In genomic region chr3:156614642-156615511, GRCh38 we compare ENCODE assay signal across 10 cellular contexts. TPM values are rescaled to one million over a fixed set of nuclear protein-coding genes. Genes with fewer than 3 reads are reported as not detected.
DNase-seq lines count a peak whose midpoint lies in the region; ATAC-seq and TF ChIP-seq lines count a peak whose summit lies in the region.
"Had no signal": no experiment of that assay in that cellular context is flagged by ENCODE, and none has a peak within 500 bp of the region (broad histone marks: within the 10 kb centered on the region; RNA-seq: fewer than 3 reads in every experiment).

No MANE protein-coding gene starts in this region.

- no peaks in the 10 kb centered on the region for H3K27me3 ChIP-seq in lung (ENCODE audit: control insufficient read depth, insufficient read depth)

- H3K36me3 ChIP-seq in lung (ENCODE audit: control insufficient read depth in 2 of 2, insufficient read depth in 2 of 2, low read length in 2 of 2) = no peaks in the 10 kb centered on the region

- H3K27ac ChIP-seq in lung (ENCODE audit: low read depth in 1 of 2, low read length in 1 of 2) = peak overlapping the region in 1 of 2 donors; percentile 95

- H3K27ac Mint-ChIP-seq in activated naive CD8-positive, alpha-beta T cell treated with anti-CD3 and anti-CD28 coated beads for 36 hours = peak overlapping the region; percentile 78
- H3K27ac Mint-ChIP-seq in effector memory CD8-positive, alpha-beta T cell = no peak overlapping the region
- H3K27ac Mint-ChIP-seq in T-helper 17 cell = no peak overlapping the region

- TF ChIP-seq CTCF in lung (IDR thresholded peaks at IDR 0.05; ENCODE audit: control extremely low read depth, extremely low read depth) = no peak
- TF ChIP-seq CTCF in GM10248 (IDR thresholded peaks at IDR 0.05; ENCODE audit: control extremely low read depth, extremely low read depth, low read depth, missing control alignments) = no peak

- H3K4me3 ChIP-seq in lung = no peak overlapping the region

- peaks cover 7% of the 10 kb centered on the region for H3K27me3 Mint-ChIP-seq in activated naive CD8-positive, alpha-beta T cell treated with anti-CD3 and anti-CD28 coated beads for 36 hours
- no peaks in the 10 kb centered on the region for H3K27me3 Mint-ChIP-seq in effector memory CD8-positive, alpha-beta T cell
- H3K27me3 Mint-ChIP-seq in T-helper 17 cell = peaks cover 13% of the 10 kb centered on the region

- H3K9me3 ChIP-seq in lung (ENCODE audit: control insufficient read depth in 2 of 2, insufficient read depth in 1 of 2, low read length in 1 of 2) (no peaks in the 10 kb centered on the region), T-helper 17 cell (ENCODE audit: control insufficient read depth, low read length, poor library complexity, severe bottlenecking) (no peaks in the 10 kb centered on the region)

- CTCF ChIA-PET in GM10248 (lab: Yijun Ruan, JAX) = interaction anchor here (0.9 to 2.6 kb wide), 11 partner anchors 9 to 523 kb away, joined by 3 to 13 read pairs (median 3); no protein-coding TSS in a partner anchor

- POLR2A ChIA-PET in GM10248 (lab: Yijun Ruan, JAX) = no interaction called here

- H3K4me3 Mint-ChIP-seq in activated naive CD8-positive, alpha-beta T cell treated with anti-CD3 and anti-CD28 coated beads for 36 hours = no peak overlapping the region
- no peak overlapping the region for H3K4me3 Mint-ChIP-seq in effector memory CD8-positive, alpha-beta T cell
- H3K4me3 Mint-ChIP-seq in T-helper 17 cell = no peak overlapping the region

- no peaks in the 10 kb centered on the region for H3K36me3 Mint-ChIP-seq in activated naive CD8-positive, alpha-beta T cell treated with anti-CD3 and anti-CD28 coated beads for 36 hours
- no peaks in the 10 kb centered on the region for H3K36me3 Mint-ChIP-seq in effector memory CD8-positive, alpha-beta T cell (ENCODE audit: insufficient read depth)
- no peaks in the 10 kb centered on the region for H3K36me3 Mint-ChIP-seq in T-helper 17 cell (ENCODE audit: low read depth)

- peaks cover 0 to 1% of the 10 kb centered on the region in 2 donors for H3K4me1 ChIP-seq in lung (ENCODE audit: control insufficient read depth in 2 of 2, insufficient read depth in 2 of 2, low read length in 2 of 2)

- no peaks in the 10 kb centered on the region for H3K9me3 Mint-ChIP-seq in activated naive CD8-positive, alpha-beta T cell treated with anti-CD3 and anti-CD28 coated beads for 36 hours
- H3K9me3 Mint-ChIP-seq in effector memory CD8-positive, alpha-beta T cell = no peaks in the 10 kb centered on the region

- ATAC-seq in HG02759 (IDR thresholded peaks at IDR 0.05; ENCODE audit: unreplicated experiment) (peak; percentile 38), lung (ENCODE audit: insufficient read depth, low FRiP score) (peak; percentile 35), T-helper 17 cell (no peak)
- ATAC-seq in effector memory CD8-positive, alpha-beta T cell (replicated peaks) = no peak

- peaks cover 29% of the 10 kb centered on the region for H3K4me1 Mint-ChIP-seq in activated naive CD8-positive, alpha-beta T cell treated with anti-CD3 and anti-CD28 coated beads for 36 hours
- no peaks in the 10 kb centered on the region for H3K4me1 Mint-ChIP-seq in effector memory CD8-positive, alpha-beta T cell (ENCODE audit: low read depth in 2 of 2)
- peaks cover 5% of the 10 kb centered on the region for H3K4me1 Mint-ChIP-seq in T-helper 17 cell

- DNase-seq in ELF-1 (ENCODE audit: low read depth, low spot score) = peak; percentile 24
- no peak for DNase-seq in activated naive CD8-positive, alpha-beta T cell treated with anti-CD3 and anti-CD28 coated beads for 36 hours
- no peak for DNase-seq in lung (ENCODE audit: low spot score)
- no peak for DNase-seq in GM10248 (ENCODE audit: extremely low spot score)
- DNase-seq in effector memory CD8-positive, alpha-beta T cell = no peak
- no peak for DNase-seq in T-helper 17 cell
- DNase-seq in stimulated activated CD4-positive, alpha-beta T cell treated with anti-CD3 and anti-CD28 coated beads, Interleukin-2, amount 100 ng/mL, for 48 hours = no peak
- DNase-seq: COR-L47, NCI-H1436 had no signal

- WGBS in lung, 2 donors = 45 to 55% methylated on average over 1 of the region's 1 CpG

RNA-seq across cellular contexts. Expression of gene TIPARP, which starts 59.5 kb away (rescaled TPM):
- 10 to 100 TPM; 26.9 to 27.0 TPM for total RNA-seq in activated naive CD8-positive, alpha-beta T cell treated with anti-CD3 and anti-CD28 coated beads for 36 hours
- total RNA-seq in lung (10 to 100 TPM; 51.4 to 56.1 TPM), T-helper 17 cell (100 to 1,000 TPM; 126 to 180 TPM)
- polyA plus RNA-seq in lung = 10 to 100 TPM; 20.8 to 28.6 TPM

RNA-seq across cellular contexts. Expression of gene SSR3, which starts 60.0 kb away (rescaled TPM):
- total RNA-seq in activated naive CD8-positive, alpha-beta T cell treated with anti-CD3 and anti-CD28 coated beads for 36 hours = 100 to 1,000 TPM; 175 to 176 TPM
- total RNA-seq in lung (100 to 1,000 TPM in 1 of 2 donors, 10 to 100 TPM in 1; 83.7 to 209 TPM), T-helper 17 cell (10 to 100 TPM; 93.4 to 94.3 TPM)
- polyA plus RNA-seq in lung = 100 to 1,000 TPM; 177 to 200 TPM

Comparison
In these comparisons a context has a peak if more than half of its experiments do, and no peak if none do; other contexts are left out.
1. ATAC-seq: peak in HG02759 (single experiment) and lung (single experiment); none in effector memory CD8-positive, alpha-beta T cell (single experiment) and T-helper 17 cell (single experiment).